In the genomic region with DNA sequence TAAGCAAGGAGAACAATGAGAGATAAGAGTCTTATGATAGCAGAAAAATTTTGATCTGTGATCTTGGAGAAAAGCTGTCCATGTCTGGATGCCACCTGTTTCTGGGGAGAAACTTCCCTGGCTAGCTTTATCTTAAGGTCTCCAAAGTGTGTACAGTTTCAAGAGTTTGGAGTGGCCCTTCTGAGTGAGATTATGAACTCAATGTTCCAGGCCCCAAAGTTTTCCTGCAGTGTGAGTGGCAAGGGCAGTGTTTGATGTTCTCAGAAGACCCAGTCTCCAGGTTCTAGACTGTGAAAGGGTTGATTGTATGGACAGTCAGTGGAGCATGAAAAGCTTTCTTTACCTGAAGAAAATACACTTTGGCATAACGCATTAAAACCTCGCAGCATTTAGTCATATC, we compare ENCODE assay signal across 39 cellular contexts.
"Had no signal": no experiment of that assay in that cellular context is flagged by ENCODE, and none has a peak within 500 bp of the region (broad histone marks: within the 10 kb centered on the region; RNA-seq: fewer than 3 reads in every experiment).

No MANE protein-coding gene starts in this region.

- H3K27ac Mint-ChIP-seq: activated B cell treated with CpG ODN at 0.5 μM for 24 hours; activated CD4-positive, alpha-beta memory T cell treated with anti-CD3 and anti-CD28 coated beads for 36 hours; activated CD4-positive, alpha-beta T cell treated with anti-CD3 and anti-CD28 coated beads, Interleukin-2, amount 10 ng/mL, durations not matched to agents 24 days and 14 days; activated CD8-positive, alpha-beta T cell treated with anti-CD3 and anti-CD28 coated beads for 36 hours; activated naive CD4-positive, alpha-beta T cell treated with anti-CD3 and anti-CD28 coated beads for 36 hours; activated naive CD4-positive, alpha-beta T cell treated with anti-CD3 and anti-CD28 coated beads, Interleukin-2, amount 50 U/mL, for 72 hours; activated naive CD8-positive, alpha-beta T cell treated with anti-CD3 and anti-CD28 coated beads, Interleukin-2, amount 10 ng/mL, durations not matched to agents 7 days and 5 days; activated naive CD8-positive, alpha-beta T cell treated with anti-CD3 and anti-CD28 coated beads, Interleukin-2, amount 50 U/mL, for 24 hours; activated T-cell treated with anti-CD3 and anti-CD28 coated beads, Interleukin-2, amount 50 U/mL, for 72 hours; activated T-helper 1 cell treated with anti-CD3 and anti-CD28 coated beads, Interleukin-12 subunit alpha, Interleukin-12 subunit beta, Interleukin-2, Interleukin-4 antibody, amounts not matched to agents 30 ng/mL and 10 ng/mL and 1 ng/mL, durations not matched to agents 14 hours and 24 hours and 36 hours; activated T-helper 17 cell treated with anti-CD3 and anti-CD28 coated beads, Interleukin-2, amount 50 U/mL, for 72 hours; brain; T-helper 1 cell treated with Interleukin-12 subunit alpha and Interleukin-12 subunit beta and Interleukin-4 antibody, amounts not matched to agents 30 μg/mL and 1 μg/mL, for 36 hours; T-helper 2 cell treated with Interferon-gamma antibody and Interleukin-4, amounts not matched to agents 5 μg/mL and 100 μg/mL, for 36 hours had no signal

- H3K4me3 ChIP-seq: ascending aorta, cardiac muscle cell had no signal

- H3K9me3 Mint-ChIP-seq: activated B cell treated with CpG ODN at 0.5 μM for 24 hours; activated CD4-positive, alpha-beta memory T cell treated with anti-CD3 and anti-CD28 coated beads for 36 hours; activated CD8-positive, alpha-beta T cell treated with anti-CD3 and anti-CD28 coated beads for 36 hours; activated naive CD4-positive, alpha-beta T cell treated with anti-CD3 and anti-CD28 coated beads for 36 hours; activated naive CD4-positive, alpha-beta T cell treated with anti-CD3 and anti-CD28 coated beads, Interleukin-2, amount 50 U/mL, for 72 hours; activated naive CD8-positive, alpha-beta T cell treated with anti-CD3 and anti-CD28 coated beads, Interleukin-2, amount 50 U/mL, for 24 hours; activated T-cell treated with anti-CD3 and anti-CD28 coated beads, Interleukin-2, amount 50 U/mL, for 4 hours; activated T-cell treated with anti-CD3 and anti-CD28 coated beads, Interleukin-2, amount 50 U/mL, for 72 hours; central memory CD8-positive, alpha-beta T cell had no signal

- H3K4me1 Mint-ChIP-seq: activated naive CD8-positive, alpha-beta T cell treated with anti-CD3 and anti-CD28 coated beads, Interleukin-2, amount 10 ng/mL, durations not matched to agents 7 days and 5 days had no signal

- FAIRE-seq: bronchial epithelial cell, TTC549 had no signal

- H3K27me3 Mint-ChIP-seq: activated B cell treated with CpG ODN at 0.5 μM for 24 hours; activated CD4-positive, alpha-beta memory T cell treated with anti-CD3 and anti-CD28 coated beads for 36 hours; activated CD8-positive, alpha-beta T cell treated with anti-CD3 and anti-CD28 coated beads for 36 hours; activated naive CD8-positive, alpha-beta T cell treated with anti-CD3 and anti-CD28 coated beads, Interleukin-2, amount 50 U/mL, for 24 hours; activated T-helper 17 cell treated with anti-CD3 and anti-CD28 coated beads, Interleukin-2, amount 50 U/mL, for 72 hours; brain; central memory CD8-positive, alpha-beta T cell had no signal

- H3K36me3 ChIP-seq: ascending aorta, cardiac muscle cell had no signal

- H3K9me3 ChIP-seq: ascending aorta had no signal

- H3K4me1 ChIP-seq: ascending aorta had no signal

- H3K27me3 ChIP-seq: ascending aorta, cardiac muscle cell had no signal

- DNase-seq: activated B cell treated with CpG ODN at 0.5 μM for 24 hours; activated CD4-positive, alpha-beta memory T cell treated with anti-CD3 and anti-CD28 coated beads for 36 hours; activated CD4-positive, alpha-beta T cell treated with anti-CD3 and anti-CD28 coated beads for 4 hours; activated CD4-positive, alpha-beta T cell treated with anti-CD3 and anti-CD28 coated beads, Interleukin-2, amount 10 ng/mL, durations not matched to agents 24 days and 14 days; activated CD4-positive, alpha-beta T cell treated with anti-CD3 and anti-CD28 coated beads, Interleukin-2, amount 50 U/mL, for 1 hour; activated CD4-positive, alpha-beta T cell treated with anti-CD3 and anti-CD28 coated beads, Interleukin-2, amount 50 U/mL, for 4 hours; activated CD4-positive, CD25-positive, alpha-beta regulatory T cell treated with anti-CD3 and anti-CD28 coated beads, Interleukin-2, amount 50 U/mL, for 72 hours; activated CD8-positive, alpha-beta memory T cell treated with anti-CD3 and anti-CD28 coated beads, Interleukin-2, amount 50 U/mL, for 4 hours; activated CD8-positive, alpha-beta T cell treated with anti-CD3 and anti-CD28 coated beads for 36 hours; activated effector memory CD4-positive, alpha-beta T cell treated with anti-CD3 and anti-CD28 coated beads, Interleukin-2, amount 50 U/mL, for 16 hours; activated gamma-delta T cell treated with Interleukin-2 at 50 U/mL for 16 hours; activated naive CD4-positive, alpha-beta T cell; activated naive CD4-positive, alpha-beta T cell treated with anti-CD3 and anti-CD28 coated beads for 36 hours; activated naive CD4-positive, alpha-beta T cell treated with anti-CD3 and anti-CD28 coated beads, Interleukin-2, amount 50 U/mL, for 16 hours; activated naive CD8-positive, alpha-beta T cell treated with anti-CD3 and anti-CD28 coated beads, Interleukin-2, amount 10 ng/mL, durations not matched to agents 7 days and 5 days; activated naive CD8-positive, alpha-beta T cell treated with anti-CD3 and anti-CD28 coated beads, Interleukin-2, amount 50 U/mL, for 24 hours; activated T-cell treated with anti-CD3 and anti-CD28 coated beads for 4 hours; activated T-cell treated with anti-CD3 and anti-CD28 coated beads, Interleukin-2, amount 50 U/mL, for 1 hour; activated T-cell treated with anti-CD3 and anti-CD28 coated beads, Interleukin-2, amount 50 U/mL, for 4 hours; activated T-cell treated with anti-CD3 and anti-CD28 coated beads, Interleukin-2, amount 50 U/mL, for 72 hours; amygdala; anterior cingulate cortex; caudate nucleus; cerebellar nuclear complex; T-helper 1 cell; T-helper 2 cell; T-helper 9 cell had no signal

- H3K4me3 Mint-ChIP-seq: activated B cell treated with CpG ODN at 0.5 μM for 24 hours; activated CD4-positive, alpha-beta memory T cell treated with anti-CD3 and anti-CD28 coated beads for 36 hours; activated CD4-positive, alpha-beta T cell treated with anti-CD3 and anti-CD28 coated beads, Interleukin-2, amount 10 ng/mL, durations not matched to agents 24 days and 14 days; activated CD8-positive, alpha-beta T cell treated with anti-CD3 and anti-CD28 coated beads for 36 hours; activated naive CD4-positive, alpha-beta T cell treated with anti-CD3 and anti-CD28 coated beads for 36 hours; activated naive CD8-positive, alpha-beta T cell treated with anti-CD3 and anti-CD28 coated beads, Interleukin-2, amount 10 ng/mL, durations not matched to agents 7 days and 5 days; activated naive CD8-positive, alpha-beta T cell treated with anti-CD3 and anti-CD28 coated beads, Interleukin-2, amount 50 U/mL, for 24 hours; activated T-cell treated with anti-CD3 and anti-CD28 coated beads, Interleukin-2, amount 50 U/mL, for 4 hours; activated T-cell treated with anti-CD3 and anti-CD28 coated beads, Interleukin-2, amount 50 U/mL, for 72 hours; activated T-helper 1 cell treated with anti-CD3 and anti-CD28 coated beads, Interleukin-12 subunit alpha, Interleukin-12 subunit beta, Interleukin-2, Interleukin-4 antibody, amounts not matched to agents 30 ng/mL and 10 ng/mL and 1 ng/mL, durations not matched to agents 14 hours and 24 hours and 36 hours; activated T-helper 17 cell treated with anti-CD3 and anti-CD28 coated beads, Interleukin-2, amount 50 U/mL, for 72 hours; brain; central memory CD8-positive, alpha-beta T cell; T-helper 1 cell treated with Interleukin-12 subunit alpha and Interleukin-12 subunit beta and Interleukin-4 antibody, amounts not matched to agents 30 μg/mL and 1 μg/mL, for 36 hours; T-helper 2 cell treated with Interferon-gamma antibody and Interleukin-4, amounts not matched to agents 5 μg/mL and 100 μg/mL, for 36 hours had no signal

- ATAC-seq: activated CD8-positive, alpha-beta T cell treated with anti-CD3 and anti-CD28 coated beads for 36 hours; activated naive CD4-positive, alpha-beta T cell treated with anti-CD3 and anti-CD28 coated beads, Interleukin-2, amount 50 U/mL, for 72 hours; activated naive CD8-positive, alpha-beta T cell treated with anti-CD3 and anti-CD28 coated beads, Interleukin-2, amount 50 U/mL, for 24 hours; activated T-cell treated with anti-CD3 and anti-CD28 coated beads, Interleukin-2, amount 50 U/mL, for 4 hours; activated T-cell treated with anti-CD3 and anti-CD28 coated beads, Interleukin-2, amount 50 U/mL, for 72 hours; activated T-helper 17 cell treated with anti-CD3 and anti-CD28 coated beads, Interleukin-2, amount 50 U/mL, for 72 hours had no signal

- H3K27ac ChIP-seq: ascending aorta, cardiac muscle cell, VCaP had no signal
